30 cellular contexts compared by ENCODE assay signal in genomic region chr2:149063177-149063576, GRCh38. TPM values are rescaled to one million over a fixed set of nuclear protein-coding genes. Genes with fewer than 3 reads are reported as not detected.
"Had no signal": no experiment of that assay in that cellular context is flagged by ENCODE, and none has a peak within 500 bp of the region (broad histone marks: within the 10 kb centered on the region; RNA-seq: fewer than 3 reads in every experiment).

No MANE protein-coding gene starts in this region.

- FAIRE-seq: islet of Langerhans, small intestine, urothelium cell line had no signal

- H3K4me1 Mint-ChIP-seq: activated naive CD4-positive, alpha-beta T cell treated with anti-CD3 and anti-CD28 coated beads, Interleukin-2, amount 50 U/mL, for 24 hours; naive B cell; neural crest cell; stimulated activated effector memory CD8-positive, alpha-beta T cell treated with anti-CD3 and anti-CD28 coated beads, Interleukin-12 subunit alpha, Interleukin-12 subunit beta, amount 100 ng/mL, for 72 hours; stimulated activated naive CD8-positive, alpha-beta T cell treated with anti-CD3 and anti-CD28 coated beads, Interleukin-15, amount 100 ng/mL, for 72 hours had no signal

- DNase-seq: activated CD4-positive, alpha-beta T cell treated with anti-CD3 and anti-CD28 coated beads, Interleukin-2, amount 50 U/mL, for 1 hour; activated CD4-positive, CD25-positive, alpha-beta regulatory T cell treated with anti-CD3 and anti-CD28 coated beads, Interleukin-2, amount 50 U/mL, for 72 hours; activated CD8-positive, alpha-beta T cell treated with anti-CD3 and anti-CD28 coated beads, Interleukin-2, amount 10 ng/mL, durations not matched to agents 7 days and 5 days; activated gamma-delta T cell treated with Interleukin-2 at 50 U/mL for 16 hours; anterior cingulate cortex; body of pancreas; dermis blood vessel endothelial cell; effector CD8-positive, alpha-beta T cell; gastrocnemius medialis; head of caudate nucleus; hypothalamus; left cardiac atrium; naive B cell; occipital lobe; right lobe of liver; small intestine; stimulated activated CD4-positive, alpha-beta T cell treated with anti-CD3 and anti-CD28 coated beads, Interleukin-2, amount 100 ng/mL, for 24 hours; stimulated activated naive CD8-positive, alpha-beta T cell treated with anti-CD3 and anti-CD28 coated beads, Interleukin-15, amount 100 ng/mL, for 72 hours; WERI-Rb-1 had no signal

- ATAC-seq: activated CD8-positive, alpha-beta T cell treated with anti-CD3 and anti-CD28 coated beads, Interleukin-2, amount 10 ng/mL, durations not matched to agents 7 days and 5 days; body of pancreas; gastrocnemius medialis; left cardiac atrium; right lobe of liver; stimulated activated effector memory CD8-positive, alpha-beta T cell treated with anti-CD3 and anti-CD28 coated beads, Interleukin-12 subunit alpha, Interleukin-12 subunit beta, amount 100 ng/mL, for 72 hours; stimulated activated naive CD8-positive, alpha-beta T cell treated with anti-CD3 and anti-CD28 coated beads, Interleukin-15, amount 100 ng/mL, for 72 hours had no signal

- H3K27me3 ChIP-seq: body of pancreas, esophagus muscularis mucosa, gastrocnemius medialis, right lobe of liver, tibial nerve had no signal

- H3K4me3 ChIP-seq: body of pancreas, esophagus muscularis mucosa, gastrocnemius medialis, right lobe of liver, tibial nerve had no signal

- H3K27ac Mint-ChIP-seq: activated CD8-positive, alpha-beta T cell treated with anti-CD3 and anti-CD28 coated beads, Interleukin-2, amount 10 ng/mL, durations not matched to agents 7 days and 5 days; activated naive CD4-positive, alpha-beta T cell treated with anti-CD3 and anti-CD28 coated beads, Interleukin-2, amount 50 U/mL, for 24 hours; activated T-helper 1 cell treated with anti-CD3 and anti-CD28 coated beads, Interleukin-12 subunit alpha, Interleukin-12 subunit beta, Interleukin-2, Interleukin-4 antibody, amounts not matched to agents 30 ng/mL and 10 ng/mL and 1 ng/mL, durations not matched to agents 14 hours and 24 hours and 36 hours; memory B cell; naive B cell; stimulated activated effector memory CD8-positive, alpha-beta T cell treated with anti-CD3 and anti-CD28 coated beads, Interleukin-12 subunit alpha, Interleukin-12 subunit beta, amount 100 ng/mL, for 72 hours; stimulated activated naive CD8-positive, alpha-beta T cell treated with anti-CD3 and anti-CD28 coated beads, Interleukin-15, amount 100 ng/mL, for 72 hours had no signal

- H3K36me3 ChIP-seq: esophagus muscularis mucosa, gastrocnemius medialis, right lobe of liver, tibial nerve, WERI-Rb-1 had no signal

- H3K9me3 Mint-ChIP-seq: activated naive CD4-positive, alpha-beta T cell treated with anti-CD3 and anti-CD28 coated beads, Interleukin-2, amount 50 U/mL, for 24 hours; activated T-helper 1 cell treated with anti-CD3 and anti-CD28 coated beads, Interleukin-12 subunit alpha, Interleukin-12 subunit beta, Interleukin-2, Interleukin-4 antibody, amounts not matched to agents 30 ng/mL and 10 ng/mL and 1 ng/mL, durations not matched to agents 14 hours and 24 hours and 36 hours; stimulated activated naive CD8-positive, alpha-beta T cell treated with anti-CD3 and anti-CD28 coated beads, Interleukin-15, amount 100 ng/mL, for 72 hours had no signal

- H3K4me3 Mint-ChIP-seq: activated CD8-positive, alpha-beta T cell treated with anti-CD3 and anti-CD28 coated beads, Interleukin-2, amount 10 ng/mL, durations not matched to agents 7 days and 5 days; activated naive CD4-positive, alpha-beta T cell treated with anti-CD3 and anti-CD28 coated beads, Interleukin-2, amount 50 U/mL, for 24 hours; activated T-helper 1 cell treated with anti-CD3 and anti-CD28 coated beads, Interleukin-12 subunit alpha, Interleukin-12 subunit beta, Interleukin-2, Interleukin-4 antibody, amounts not matched to agents 30 ng/mL and 10 ng/mL and 1 ng/mL, durations not matched to agents 14 hours and 24 hours and 36 hours; memory B cell; naive B cell; neural crest cell; stimulated activated effector memory CD8-positive, alpha-beta T cell treated with anti-CD3 and anti-CD28 coated beads, Interleukin-12 subunit alpha, Interleukin-12 subunit beta, amount 100 ng/mL, for 72 hours; stimulated activated naive CD8-positive, alpha-beta T cell treated with anti-CD3 and anti-CD28 coated beads, Interleukin-15, amount 100 ng/mL, for 72 hours had no signal

- H3K27me3 Mint-ChIP-seq: memory B cell had no signal

- H3K36me3 Mint-ChIP-seq: activated naive CD4-positive, alpha-beta T cell treated with anti-CD3 and anti-CD28 coated beads, Interleukin-2, amount 50 U/mL, for 24 hours; naive B cell; stimulated activated effector memory CD8-positive, alpha-beta T cell treated with anti-CD3 and anti-CD28 coated beads, Interleukin-12 subunit alpha, Interleukin-12 subunit beta, amount 100 ng/mL, for 72 hours had no signal

RNA-seq across cellular contexts. Expression of gene LYPD6B, which starts 24.7 kb away (rescaled TPM):
- total RNA-seq: activated CD8-positive, alpha-beta T cell treated with anti-CD3 and anti-CD28 coated beads, Interleukin-2, amount 10 ng/mL, durations not matched to agents 7 days and 5 days; activated T-helper 1 cell treated with anti-CD3 and anti-CD28 coated beads, Interleukin-12 subunit alpha, Interleukin-12 subunit beta, Interleukin-2, Interleukin-4 antibody, amounts not matched to agents 30 ng/mL and 10 ng/mL and 1 ng/mL, durations not matched to agents 14 hours and 24 hours and 36 hours; cardiac septum; dermis blood vessel endothelial cell; esophagus muscularis mucosa; gastrocnemius medialis; left cardiac atrium; neural crest cell; T-helper 2 cell treated with Interferon-gamma antibody and Interleukin-4, amounts not matched to agents 100 ng/mL and 5 ng/mL, for 36 hours; tibial nerve had no signal
